ENCODE assay signal across 1 cellular context in the genomic region with DNA sequence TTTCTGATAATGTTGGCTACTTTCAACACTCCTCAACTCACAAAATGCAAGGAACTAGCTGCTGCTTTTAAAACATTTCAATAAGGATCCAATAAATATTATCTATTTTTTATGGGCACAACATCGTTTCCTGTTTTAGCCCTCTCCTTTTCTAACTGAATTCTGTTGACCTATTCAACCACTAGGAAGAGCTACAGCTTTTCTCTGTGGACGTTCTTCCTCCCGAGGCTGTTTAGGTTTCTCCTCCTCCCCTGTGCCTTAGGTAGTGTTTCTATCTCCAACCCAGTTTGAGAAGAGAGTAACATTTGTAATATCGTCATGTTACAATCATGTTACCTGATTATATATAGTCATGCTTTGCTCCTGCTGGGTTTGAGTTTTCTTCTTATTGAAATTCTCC.
TF ChIP-seq lines count a peak whose summit lies in the region.

No MANE protein-coding gene starts in this region.

TF ChIP-seq in H1, 55 proteins besides CTCF, POLR2A, EP300 and RAD21 (continued from another document):
- TF ChIP-seq RBBP5 (IDR thresholded peaks at IDR 0.05; ENCODE audit: borderline replicate concordance, low read depth, low read length) (no peak), POU5F1 (IDR thresholded peaks at IDR 0.05; ENCODE audit: low read depth, low read length) (no peak), ZNF274 (IDR thresholded peaks at IDR 0.05; ENCODE audit: borderline replicate concordance, extremely low read depth, low read length) (no peak), EGR1 (IDR thresholded peaks at IDR 0.05; ENCODE audit: borderline replicate concordance, low read depth, low read length) (no peak)
- TF ChIP-seq, protein P1, sequence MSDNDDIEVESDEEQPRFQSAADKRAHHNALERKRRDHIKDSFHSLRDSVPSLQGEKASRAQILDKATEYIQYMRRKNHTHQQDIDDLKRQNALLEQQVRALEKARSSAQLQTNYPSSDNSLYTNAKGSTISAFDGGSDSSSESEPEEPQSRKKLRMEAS (IDR thresholded peaks at IDR 0.05): no peak
